Comparison of ENCODE assay signal across 14 cellular contexts in the genomic region with DNA sequence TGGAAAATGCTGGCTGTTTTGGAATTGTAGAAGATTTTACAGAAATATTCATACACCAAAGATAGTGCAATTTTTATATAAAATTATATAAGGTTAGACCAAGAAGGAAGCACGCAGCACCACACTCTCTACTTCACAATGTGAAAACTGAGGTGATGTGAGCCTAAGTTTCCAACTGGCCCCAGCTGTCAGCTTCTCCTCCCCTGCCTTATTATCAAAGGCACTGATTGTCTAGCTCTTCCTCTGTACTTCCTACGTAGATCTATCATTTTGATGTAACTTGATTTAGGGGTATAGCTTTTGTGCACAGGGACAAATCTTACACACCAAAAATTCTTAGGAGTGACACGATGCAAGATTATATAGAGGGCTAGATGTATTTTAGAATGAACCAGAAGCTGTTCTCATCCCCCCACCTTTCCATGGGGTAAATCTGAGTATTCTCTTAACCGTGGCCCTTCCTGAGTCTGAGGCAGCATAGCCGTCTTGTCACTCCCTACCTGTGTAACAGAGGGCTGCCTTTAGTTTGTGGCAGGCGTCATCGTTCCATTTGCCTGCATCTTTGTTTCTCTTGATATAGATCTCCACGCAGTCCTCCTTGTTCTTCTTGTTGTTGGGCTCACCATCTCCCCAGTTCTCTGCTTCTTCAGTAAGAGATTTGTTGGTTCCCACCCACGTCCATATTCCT. TPM values are rescaled to one million over a fixed set of nuclear protein-coding genes. Genes with fewer than 3 reads are reported as not detected.
DNase-seq lines count a peak whose midpoint lies in the region; ATAC-seq and TF ChIP-seq lines count a peak whose summit lies in the region.
"Had no signal": no experiment of that assay in that cellular context is flagged by ENCODE, and none has a peak within 500 bp of the region (broad histone marks: within the 10 kb centered on the region; RNA-seq: fewer than 3 reads in every experiment).

No MANE protein-coding gene starts in this region.

- peak in 4 of 6 experiments; percentile 5 to 59 (median 52) for DNase-seq in stimulated activated naive CD4-positive, alpha-beta T cell (lab: John Stamatoyannopoulos, UW)
- no peak for DNase-seq in stimulated activated naive CD4-positive, alpha-beta T cell treated with Interleukin-2 at 50 U/mL for 16 hours (lab: John Stamatoyannopoulos, UW)
- DNase-seq in activated B cell treated with CpG ODN at 0.5 μM for 24 hours = no peak
- no peak for DNase-seq in effector memory CD8-positive, alpha-beta T cell
- DNase-seq in NCI-H1417 (lab: John Stamatoyannopoulos, UW) = no peak
- DNase-seq in DMS153 (lab: John Stamatoyannopoulos, UW) = no peak
- DNase-seq: NCI-H2029, NCI-H526 treated with DMSO at 0.1 percent for 48 hours, SW 1271 had no signal

- no peak for TF ChIP-seq CTCF in activated B cell treated with CpG ODN at 0.5 μM for 24 hours (IDR thresholded peaks at IDR 0.05)

- ATAC-seq in activated B cell treated with CpG ODN at 0.5 μM for 24 hours (ENCODE audit: low read depth) (peak; percentile 7), HG03108 (IDR thresholded peaks at IDR 0.05; ENCODE audit: unreplicated experiment) (no peak), GM21786 (IDR thresholded peaks at IDR 0.05; ENCODE audit: unreplicated experiment) (no peak)
- no peak for ATAC-seq in effector memory CD8-positive, alpha-beta T cell (replicated peaks)

- H3K27ac Mint-ChIP-seq in activated B cell treated with CpG ODN at 0.5 μM for 24 hours = peak overlapping the region; percentile 97
- H3K27ac Mint-ChIP-seq in effector memory CD8-positive, alpha-beta T cell = peak overlapping the region; percentile 12 to 77
- H3K27ac Mint-ChIP-seq: mesothelial cell of epicardium had no signal

- CTCF ChIA-PET in activated B cell treated with CpG ODN at 0.5 μM for 24 hours (lab: Charles Lee) = interaction anchor here (1.2 to 7.1 kb wide), 5 partner anchors 9 to 105 kb away, joined by 4 to 118 read pairs (median 9); no protein-coding TSS in a partner anchor

- POLR2A ChIA-PET in activated B cell treated with CpG ODN at 0.5 μM for 24 hours (lab: Charles Lee) = interaction anchor here (1.6 to 6.5 kb wide), 6 partner anchors 8 to 185 kb away, joined by 3 to 57 read pairs (median 27); no protein-coding TSS in a partner anchor

- H3K4me1 Mint-ChIP-seq in activated B cell treated with CpG ODN at 0.5 μM for 24 hours = peaks cover 78% of the 10 kb centered on the region
- peaks cover 34 to 42% of the 10 kb centered on the region in 2 donors for H3K4me1 Mint-ChIP-seq in effector memory CD8-positive, alpha-beta T cell (ENCODE audit: low read depth in 2 of 2)

- intact Hi-C loops in activated B cell treated with CpG ODN at 0.5 μM for 24 hours (cut with micrococcal nuclease) = loop anchor here (1.0 to 10.0 kb wide), 3 partner anchors 9 to 1773 kb away; partner anchors contain the start of genes DCAF6, MPC2 and SFT2D2

- H3K27me3 Mint-ChIP-seq in activated B cell treated with CpG ODN at 0.5 μM for 24 hours = no peaks in the 10 kb centered on the region
- H3K27me3 Mint-ChIP-seq in effector memory CD8-positive, alpha-beta T cell = no peaks in the 10 kb centered on the region

- H3K9me3 Mint-ChIP-seq in activated B cell treated with CpG ODN at 0.5 μM for 24 hours = no peaks in the 10 kb centered on the region
- H3K9me3 Mint-ChIP-seq in effector memory CD8-positive, alpha-beta T cell = no peaks in the 10 kb centered on the region

- peak overlapping the region; percentile 90 for H3K4me3 Mint-ChIP-seq in activated B cell treated with CpG ODN at 0.5 μM for 24 hours
- peak overlapping the region; percentile 56 to 58 for H3K4me3 Mint-ChIP-seq in effector memory CD8-positive, alpha-beta T cell
- H3K4me3 Mint-ChIP-seq: mesothelial cell of epicardium had no signal

- peaks cover 55% of the 10 kb centered on the region for H3K36me3 Mint-ChIP-seq in activated B cell treated with CpG ODN at 0.5 μM for 24 hours (ENCODE audit: low read depth)
- no peaks in the 10 kb centered on the region for H3K36me3 Mint-ChIP-seq in effector memory CD8-positive, alpha-beta T cell (ENCODE audit: insufficient read depth)
- H3K36me3 Mint-ChIP-seq: mesothelial cell of epicardium had no signal

RNA-seq across cellular contexts. Expression of gene SELL, which starts 3.4 kb away (rescaled TPM):
- 151 and 156 TPM in 2 replicates for total RNA-seq in activated B cell treated with CpG ODN at 0.5 μM for 24 hours
- total RNA-seq: chondrocyte, osteocyte had no signal

RNA-seq across cellular contexts. Expression of gene SELE, which starts 25.8 kb away (rescaled TPM):
- not detected in 2 replicates for total RNA-seq in activated B cell treated with CpG ODN at 0.5 μM for 24 hours
- total RNA-seq: chondrocyte, osteocyte had no signal

Comparison
In these comparisons a context has a peak if more than half of its experiments do, and no peak if none do; other contexts are left out.
1. DNase-seq: peak in stimulated activated naive CD4-positive, alpha-beta T cell (4 of 6); none in stimulated activated naive CD4-positive, alpha-beta T cell treated with Interleukin-2 at 50 U/mL for 16 hours (single experiment), activated B cell treated with CpG ODN at 0.5 μM for 24 hours (single experiment), effector memory CD8-positive, alpha-beta T cell (0 of 3), NCI-H1417 (0 of 3) and DMS153 (single experiment).